In genomic region chr3:108509263-108509662, GRCh38 we compare ENCODE assay signal across 16 cellular contexts.
DNase-seq lines count a peak whose midpoint lies in the region; ATAC-seq and TF ChIP-seq lines count a peak whose summit lies in the region.
"Had no signal": no experiment of that assay in that cellular context is flagged by ENCODE, and none has a peak within 500 bp of the region (broad histone marks: within the 10 kb centered on the region; RNA-seq: fewer than 3 reads in every experiment).

No MANE protein-coding gene starts in this region.

- DNase-seq in D341Med (ENCODE audit: low spot score) (peak; percentile 36), NCI-H1105 treated with DMSO at 0.1 percent for 48 hours (lab: John Stamatoyannopoulos, UW) (peak; percentile 86), NCI-H69 (lab: John Stamatoyannopoulos, UW) (peak; percentile 38), AG08395 (ENCODE audit: low spot score) (no peak)
- DNase-seq in activated CD8-positive, alpha-beta memory T cell treated with anti-CD3 and anti-CD28 coated beads, Interleukin-2, amount 50 U/mL, for 48 hours: no peak
- DNase-seq: Caco-2; CD4-positive, alpha-beta T cell; KG1; NCI-H187 treated with DMSO at 0.1 percent for 48 hours; NCI-H510A; SHP77 treated with DMSO at 0.1 percent for 48 hours; T-cell had no signal

- peak; percentile 68 for ATAC-seq in SK-N-SH treated with all-trans-retinoic acid at 6 μM for 48 hours
- no peak for ATAC-seq in GM21786 (IDR thresholded peaks at IDR 0.05; ENCODE audit: unreplicated experiment)
- ATAC-seq: GM23338, HCT116, T-cell had no signal

TF ChIP-seq in SK-N-SH treated with all-trans-retinoic acid at 6 μM for 48 hours, 23 proteins besides CTCF, POLR2A, EP300 and RAD21:
- TF ChIP-seq CSRNP3 (CRISPR knock-in tag; IDR thresholded peaks at IDR 0.05): peak; percentile 89; the same call in 1 of the 2 replicates
- peak; percentile 93 for TF ChIP-seq TCF4 (CRISPR knock-in tag; IDR thresholded peaks at IDR 0.05; ENCODE audit: borderline replicate concordance)
- TF ChIP-seq, protein P1, sequence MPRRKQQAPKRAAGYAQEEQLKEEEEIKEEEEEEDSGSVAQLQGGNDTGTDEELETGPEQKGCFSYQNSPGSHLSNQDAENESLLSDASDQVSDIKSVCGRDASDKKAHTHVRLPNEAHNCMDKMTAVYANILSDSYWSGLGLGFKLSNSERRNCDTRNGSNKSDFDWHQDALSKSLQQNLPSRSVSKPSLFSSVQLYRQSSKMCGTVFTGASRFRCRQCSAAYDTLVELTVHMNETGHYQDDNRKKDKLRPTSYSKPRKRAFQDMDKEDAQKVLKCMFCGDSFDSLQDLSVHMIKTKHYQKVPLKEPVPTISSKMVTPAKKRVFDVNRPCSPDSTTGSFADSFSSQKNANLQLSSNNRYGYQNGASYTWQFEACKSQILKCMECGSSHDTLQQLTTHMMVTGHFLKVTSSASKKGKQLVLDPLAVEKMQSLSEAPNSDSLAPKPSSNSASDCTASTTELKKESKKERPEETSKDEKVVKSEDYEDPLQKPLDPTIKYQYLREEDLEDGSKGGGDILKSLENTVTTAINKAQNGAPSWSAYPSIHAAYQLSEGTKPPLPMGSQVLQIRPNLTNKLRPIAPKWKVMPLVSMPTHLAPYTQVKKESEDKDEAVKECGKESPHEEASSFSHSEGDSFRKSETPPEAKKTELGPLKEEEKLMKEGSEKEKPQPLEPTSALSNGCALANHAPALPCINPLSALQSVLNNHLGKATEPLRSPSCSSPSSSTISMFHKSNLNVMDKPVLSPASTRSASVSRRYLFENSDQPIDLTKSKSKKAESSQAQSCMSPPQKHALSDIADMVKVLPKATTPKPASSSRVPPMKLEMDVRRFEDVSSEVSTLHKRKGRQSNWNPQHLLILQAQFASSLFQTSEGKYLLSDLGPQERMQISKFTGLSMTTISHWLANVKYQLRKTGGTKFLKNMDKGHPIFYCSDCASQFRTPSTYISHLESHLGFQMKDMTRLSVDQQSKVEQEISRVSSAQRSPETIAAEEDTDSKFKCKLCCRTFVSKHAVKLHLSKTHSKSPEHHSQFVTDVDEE (CRISPR knock-in tag; IDR thresholded peaks at IDR 0.05): peak; percentile 96
- TF ChIP-seq ESRRG (CRISPR knock-in tag; IDR thresholded peaks at IDR 0.05): no peak
- peak; percentile 83 for TF ChIP-seq CREB5 (CRISPR knock-in tag; IDR thresholded peaks at IDR 0.05; ENCODE audit: low read depth)
- 0 out of 2 replicates have a peak, but pooled peaks have one; percentile 13 for TF ChIP-seq ZNF8 (CRISPR knock-in tag; IDR thresholded peaks at IDR 0.05)
- TF ChIP-seq ZFP3 (CRISPR knock-in tag; IDR thresholded peaks at IDR 0.05): peak; percentile 53; the same call in 1 of the 2 replicates
- TF ChIP-seq ISL1 (CRISPR knock-in tag; IDR thresholded peaks at IDR 0.05): peak; percentile 93
- peak; percentile 69 for TF ChIP-seq ZNF70 (CRISPR knock-in tag; IDR thresholded peaks at IDR 0.05)
- 0 out of 2 replicates have a peak, but pooled peaks have one; percentile 23 for TF ChIP-seq BACH2 (CRISPR knock-in tag; IDR thresholded peaks at IDR 0.05; ENCODE audit: borderline replicate concordance)
- TF ChIP-seq CSDC2 (CRISPR knock-in tag; IDR thresholded peaks at IDR 0.05): no peak
- no peak for TF ChIP-seq ZNF565 (CRISPR knock-in tag; conservative IDR thresholded peaks at IDR 0.05; ENCODE audit: low read depth)
- TF ChIP-seq SNAI2 (CRISPR knock-in tag; IDR thresholded peaks at IDR 0.05): peak; percentile 35; the same call in 1 of the 2 replicates
- TF ChIP-seq GLIS3 (CRISPR knock-in tag; IDR thresholded peaks at IDR 0.05): peak; percentile 89; the same call in 1 of the 2 replicates

Comparison
In these comparisons a context has a peak if more than half of its experiments do, and no peak if none do; other contexts are left out.
1. DNase-seq: peak in D341Med (single experiment), NCI-H1105 treated with DMSO at 0.1 percent for 48 hours (single experiment) and NCI-H69 (single experiment); none in AG08395 (single experiment) and activated CD8-positive, alpha-beta memory T cell treated with anti-CD3 and anti-CD28 coated beads, Interleukin-2, amount 50 U/mL, for 48 hours (single experiment).